In genomic region chr3:58134468-58134867, GRCh38 we compare ENCODE assay signal across 23 cellular contexts.
"Had no signal": no experiment of that assay in that cellular context is flagged by ENCODE, and none has a peak within 500 bp of the region (broad histone marks: within the 10 kb centered on the region; RNA-seq: fewer than 3 reads in every experiment).

No MANE protein-coding gene starts in this region.

- ATAC-seq: gastrocnemius medialis; heart right ventricle; left lung; lower lobe of right lung; natural killer cell treated with Interleukin-12 subunit alpha and Interleukin-12 subunit beta and Interleukin-15 and Interleukin-18, amount 100 ng/mL, for 72 hours; stimulated activated effector memory CD8-positive, alpha-beta T cell treated with anti-CD3 and anti-CD28 coated beads, Interleukin-12 subunit alpha, Interleukin-12 subunit beta, amount 100 ng/mL, for 72 hours had no signal

- H3K4me1 ChIP-seq: colonic mucosa, gastrocnemius medialis, left lung, lower lobe of right lung, right atrium auricular region, vagina had no signal

- H3K9me3 ChIP-seq: colonic mucosa, gastrocnemius medialis, heart right ventricle, left lung, lower lobe of right lung, neutrophil, right atrium auricular region, stomach, thyroid gland, vagina had no signal

- H3K36me3 ChIP-seq: gastrocnemius medialis, neutrophil had no signal

- H3K4me3 ChIP-seq: colonic mucosa, gastrocnemius medialis, heart right ventricle, left lung, lower lobe of right lung, right atrium auricular region, smooth muscle cell, stomach, thyroid gland, vagina had no signal

- H3K27me3 ChIP-seq: colonic mucosa, gastrocnemius medialis, heart right ventricle, left lung, neutrophil, right atrium auricular region, stomach, thyroid gland, vagina had no signal

- H3K27ac ChIP-seq: colonic mucosa, gastrocnemius medialis, left lung, lower lobe of right lung, neutrophil, right atrium auricular region, thyroid gland, vagina had no signal

- DNase-seq: central memory CD4-positive, alpha-beta T cell; colonic mucosa; effector memory CD4-positive, alpha-beta T cell; foreskin fibroblast; gastrocnemius medialis; heart right ventricle; hypothalamus; immature natural killer cell; islet precursor cell; left lung; lower lobe of right lung; stimulated activated CD4-positive, alpha-beta T cell treated with anti-CD3 and anti-CD28 coated beads, Interleukin-2, amount 100 ng/mL, for 24 hours; stimulated activated CD4-positive, alpha-beta T cell treated with anti-CD3 and anti-CD28 coated beads, Interleukin-4, amount 100 ng/mL, for 24 hours; stimulated activated naive CD4-positive, alpha-beta T cell treated with Interleukin-2 at 50 U/mL for 16 hours; stomach; thyroid gland; trophoblast cell had no signal
